29 cellular contexts compared by ENCODE assay signal in genomic region chr21:14744368-14744767, GRCh38.
"Had no signal": no experiment of that assay in that cellular context is flagged by ENCODE, and none has a peak within 500 bp of the region (broad histone marks: within the 10 kb centered on the region; RNA-seq: fewer than 3 reads in every experiment).

No MANE protein-coding gene starts in this region.

- H3K27me3 Mint-ChIP-seq: progenitor cell of endocrine pancreas; stimulated activated naive B cell treated with anti-CD40 and anti-IgM and Interleukin-4, amounts not matched to agents 10 μg/mL and 1 μg/mL and 100 μg/mL, for 72 hours; stimulated activated naive CD8-positive, alpha-beta T cell treated with anti-CD3 and anti-CD28 coated beads, Interleukin-15, Interleukin-2, amounts not matched to agents 100 ng/mL and 50 ng/mL, for 24 hours had no signal

- H3K9me3 ChIP-seq: ovary, psoas muscle, right lobe of liver, sigmoid colon, thoracic aorta, thyroid gland, tibial nerve, uterus had no signal

- H3K27me3 ChIP-seq: neural progenitor cell, ovary, right lobe of liver, sigmoid colon, stomach, thyroid gland, tibial nerve, upper lobe of left lung, uterus had no signal

- H3K79me2 ChIP-seq: parathyroid adenoma had no signal

- H3K4me1 Mint-ChIP-seq: natural killer cell, nephron, neural progenitor cell had no signal

- DNase-seq: naive thymus-derived CD4-positive, alpha-beta T cell; natural killer cell; occipital lobe; ovary; posterior cingulate gyrus; psoas muscle; right cardiac atrium; right lobe of liver; sigmoid colon; small intestine; stimulated activated CD4-positive, alpha-beta T cell treated with anti-CD3 and anti-CD28 coated beads, Interleukin-15, amount 100 ng/mL, for 24 hours; stimulated activated CD4-positive, alpha-beta T cell treated with anti-CD3 and anti-CD28 coated beads, Interleukin-2, amount 100 ng/mL, for 24 hours; stimulated activated CD4-positive, alpha-beta T cell treated with anti-CD3 and anti-CD28 coated beads, Interleukin-2, amount 100 ng/mL, for 48 hours; stimulated activated CD4-positive, alpha-beta T cell treated with anti-CD3 and anti-CD28 coated beads, Interleukin-4, amount 100 ng/mL, for 4 hours; stimulated activated CD8-positive, alpha-beta memory T cell treated with anti-CD3 and anti-CD28 coated beads, Interleukin-4, amount 100 ng/mL, for 48 hours; stimulated activated naive B cell treated with anti-CD40 and anti-IgM and Interleukin-4, amounts not matched to agents 10 μg/mL and 1 μg/mL and 100 μg/mL, for 72 hours; stimulated activated naive CD4-positive, alpha-beta T cell treated with Interleukin-2 at 50 U/mL for 16 hours; stomach; thyroid gland; trophoblast cell; upper lobe of left lung; uterus had no signal

- H3K4me2 ChIP-seq: neural progenitor cell had no signal

- H3K4me1 ChIP-seq: neural progenitor cell, parathyroid adenoma, psoas muscle, right lobe of liver, sigmoid colon, stomach, tibial nerve, upper lobe of left lung, uterus had no signal

- H3K36me3 ChIP-seq: neural progenitor cell, ovary, right lobe of liver, sigmoid colon, stomach, thoracic aorta, thyroid gland, tibial nerve, upper lobe of left lung, uterus had no signal

- H2AFZ ChIP-seq: neural progenitor cell, parathyroid adenoma had no signal

- H3K27ac ChIP-seq: neural progenitor cell, ovary, parathyroid adenoma, psoas muscle, right lobe of liver, sigmoid colon, stomach, thoracic aorta, thyroid gland, tibial nerve, uterus had no signal

- H3K4me3 ChIP-seq: neural progenitor cell, ovary, psoas muscle, right lobe of liver, sigmoid colon, stomach, thoracic aorta, thyroid gland, tibial nerve, upper lobe of left lung, uterus had no signal

- ATAC-seq: naive thymus-derived CD4-positive, alpha-beta T cell; natural killer cell; psoas muscle; right cardiac atrium; right lobe of liver; stimulated activated naive B cell treated with anti-CD40 and anti-IgM and Interleukin-4, amounts not matched to agents 10 μg/mL and 1 μg/mL and 100 μg/mL, for 72 hours had no signal

- H3K27ac Mint-ChIP-seq: naive thymus-derived CD4-positive, alpha-beta T cell; natural killer cell; nephron; neural progenitor cell; progenitor cell of endocrine pancreas; stimulated activated naive B cell treated with anti-CD40 and anti-IgM and Interleukin-4, amounts not matched to agents 10 μg/mL and 1 μg/mL and 100 μg/mL, for 72 hours; stimulated activated naive CD8-positive, alpha-beta T cell treated with anti-CD3 and anti-CD28 coated beads, Interleukin-15, Interleukin-2, amounts not matched to agents 100 ng/mL and 50 ng/mL, for 24 hours had no signal

- H3K9ac ChIP-seq: neural progenitor cell, parathyroid adenoma had no signal

- H3K36me3 Mint-ChIP-seq: natural killer cell, neural progenitor cell had no signal

- H3K4me3 Mint-ChIP-seq: naive thymus-derived CD4-positive, alpha-beta T cell; natural killer cell; nephron; neural progenitor cell; stimulated activated naive B cell treated with anti-CD40 and anti-IgM and Interleukin-4, amounts not matched to agents 10 μg/mL and 1 μg/mL and 100 μg/mL, for 72 hours; stimulated activated naive CD8-positive, alpha-beta T cell treated with anti-CD3 and anti-CD28 coated beads, Interleukin-15, Interleukin-2, amounts not matched to agents 100 ng/mL and 50 ng/mL, for 24 hours had no signal

- H3K9me3 Mint-ChIP-seq: natural killer cell had no signal
